Comparison of ENCODE assay signal across 16 cellular contexts in genomic region chr7:24910551-24911212, GRCh38.
DNase-seq lines count a peak whose midpoint lies in the region; ATAC-seq, FAIRE-seq and TF ChIP-seq lines count a peak whose summit lies in the region.
"Had no signal": no experiment of that assay in that cellular context is flagged by ENCODE, and none has a peak within 500 bp of the region (broad histone marks: within the 10 kb centered on the region; RNA-seq: fewer than 3 reads in every experiment).

No MANE protein-coding gene starts in this region.

- FAIRE-seq in small intestine (lab: Jason Lieb, UNC): no peak
- FAIRE-seq: GM12891 had no signal

- CTCF ChIA-PET in activated CD8-positive, alpha-beta T cell treated with anti-CD3 and anti-CD28 coated beads for 36 hours (lab: Charles Lee): interaction anchor here (1.2 to 2.3 kb wide), 7 partner anchors 10 to 188 kb away, joined by 4 to 8 read pairs (median 6); no protein-coding TSS in a partner anchor

- intact Hi-C loops in activated CD8-positive, alpha-beta T cell treated with anti-CD3 and anti-CD28 coated beads for 36 hours (cut with micrococcal nuclease): loop anchor here (5.0 kb wide), 1 partner anchor 57 kb away; no protein-coding TSS in a partner anchor

- H3K36me3 ChIP-seq in small intestine (ENCODE audit: control insufficient read depth in 2 of 2, insufficient read depth in 2 of 2, low read length in 2 of 2): no peaks in the 10 kb centered on the region

- H3K4me3 ChIP-seq in Jurkat, Clone E6-1 (ENCODE audit: low read length): peak overlapping the region; percentile 29
- H3K4me3 ChIP-seq in small intestine (ENCODE audit: low read depth in 1 of 2, low read length in 2 of 2): no peak overlapping the region
- H3K4me3 ChIP-seq: GM23248, lung had no signal

- no peaks in the 10 kb centered on the region for H3K27me3 Mint-ChIP-seq in T-helper 1 cell treated with Interleukin-12 subunit alpha and Interleukin-12 subunit beta and Interleukin-4 antibody, amounts not matched to agents 30 μg/mL and 1 μg/mL, for 36 hours (ENCODE audit: low read depth)
- H3K27me3 Mint-ChIP-seq in activated CD8-positive, alpha-beta T cell treated with anti-CD3 and anti-CD28 coated beads for 36 hours: no peaks in the 10 kb centered on the region
- no peaks in the 10 kb centered on the region for H3K27me3 Mint-ChIP-seq in naive thymus-derived CD8-positive, alpha-beta T cell

- H3K9me3 Mint-ChIP-seq in T-helper 1 cell treated with Interleukin-12 subunit alpha and Interleukin-12 subunit beta and Interleukin-4 antibody, amounts not matched to agents 30 μg/mL and 1 μg/mL, for 36 hours: no peaks in the 10 kb centered on the region
- H3K9me3 Mint-ChIP-seq in activated CD8-positive, alpha-beta T cell treated with anti-CD3 and anti-CD28 coated beads for 36 hours: no peaks in the 10 kb centered on the region
- H3K9me3 Mint-ChIP-seq in naive thymus-derived CD8-positive, alpha-beta T cell: no peaks in the 10 kb centered on the region

- TF ChIP-seq CTCF in activated CD8-positive, alpha-beta T cell treated with anti-CD3 and anti-CD28 coated beads for 36 hours (IDR thresholded peaks at IDR 0.05): no peak

- H3K27ac Mint-ChIP-seq in T-helper 1 cell treated with Interleukin-12 subunit alpha and Interleukin-12 subunit beta and Interleukin-4 antibody, amounts not matched to agents 30 μg/mL and 1 μg/mL, for 36 hours: peak overlapping the region; percentile 96
- peak overlapping the region; percentile 96 for H3K27ac Mint-ChIP-seq in activated CD8-positive, alpha-beta T cell treated with anti-CD3 and anti-CD28 coated beads for 36 hours
- H3K27ac Mint-ChIP-seq in naive thymus-derived CD8-positive, alpha-beta T cell: peak overlapping the region in 8 of 10 donors; percentile 13 to 79 (median 40)

- WGBS in small intestine, 3 donors: 70 to 90% (median 82%) methylated on average over 4 of the region's 4 CpGs

- H3K36me3 Mint-ChIP-seq in T-helper 1 cell treated with Interleukin-12 subunit alpha and Interleukin-12 subunit beta and Interleukin-4 antibody, amounts not matched to agents 30 μg/mL and 1 μg/mL, for 36 hours (ENCODE audit: low read depth): peaks cover 24% of the 10 kb centered on the region
- peaks cover 25% of the 10 kb centered on the region for H3K36me3 Mint-ChIP-seq in activated CD8-positive, alpha-beta T cell treated with anti-CD3 and anti-CD28 coated beads for 36 hours (ENCODE audit: low read depth)
- H3K36me3 Mint-ChIP-seq in naive thymus-derived CD8-positive, alpha-beta T cell: peaks cover 0 to 2% (median 0%) of the 10 kb centered on the region in 3 donors

- DNase-seq in T-helper 1 cell: no peak
- peak; percentile 73 for DNase-seq in Jurkat, Clone E6-1 (ENCODE audit: low read depth, low spot score)
- DNase-seq in activated CD8-positive, alpha-beta T cell treated with anti-CD3 and anti-CD28 coated beads for 36 hours: no peak
- no peak for DNase-seq in naive thymus-derived CD8-positive, alpha-beta T cell
- DNase-seq in small intestine: no peak
- DNase-seq: activated effector memory CD4-positive, alpha-beta T cell treated with anti-CD3 and anti-CD28 coated beads, Interleukin-2, amount 50 U/mL, for 16 hours; GM23248; NCI-H526 treated with DMSO at 0.1 percent for 48 hours; occipital lobe had no signal

- H3K4me1 Mint-ChIP-seq in T-helper 1 cell treated with Interleukin-12 subunit alpha and Interleukin-12 subunit beta and Interleukin-4 antibody, amounts not matched to agents 30 μg/mL and 1 μg/mL, for 36 hours (ENCODE audit: low read depth): peaks cover 50% of the 10 kb centered on the region
- H3K4me1 Mint-ChIP-seq in activated CD8-positive, alpha-beta T cell treated with anti-CD3 and anti-CD28 coated beads for 36 hours (ENCODE audit: low read depth): peaks cover 56% of the 10 kb centered on the region
- H3K4me1 Mint-ChIP-seq in naive thymus-derived CD8-positive, alpha-beta T cell: peaks cover 33 to 54% (median 53%) of the 10 kb centered on the region in 4 donors

- H3K4me1 ChIP-seq in small intestine (ENCODE audit: control insufficient read depth in 2 of 2, insufficient read depth in 1 of 2, low read depth in 1 of 2, low read length in 1 of 2): peaks cover 6 to 23% of the 10 kb centered on the region in 2 donors

- peak overlapping the region; percentile 80 for H3K4me3 Mint-ChIP-seq in T-helper 1 cell treated with Interleukin-12 subunit alpha and Interleukin-12 subunit beta and Interleukin-4 antibody, amounts not matched to agents 30 μg/mL and 1 μg/mL, for 36 hours
- peak overlapping the region; percentile 33 for H3K4me3 Mint-ChIP-seq in activated CD8-positive, alpha-beta T cell treated with anti-CD3 and anti-CD28 coated beads for 36 hours
- H3K4me3 Mint-ChIP-seq in naive thymus-derived CD8-positive, alpha-beta T cell: peak overlapping the region in 9 of 10 donors; percentile 49 to 73 (median 59)

- H3K27ac ChIP-seq in small intestine (ENCODE audit: low read depth in 1 of 2, low read length in 1 of 2): no peak overlapping the region
- H3K27ac ChIP-seq: epithelial cell of prostate, GM23248, VCaP had no signal

- H3K9me3 ChIP-seq in small intestine (ENCODE audit: control insufficient read depth, low read depth): no peaks in the 10 kb centered on the region

- H3K27me3 ChIP-seq in small intestine (ENCODE audit: control insufficient read depth in 2 of 2, insufficient read depth in 2 of 2, low read length in 2 of 2): no peaks in the 10 kb centered on the region

- ATAC-seq in activated CD8-positive, alpha-beta T cell treated with anti-CD3 and anti-CD28 coated beads for 36 hours: no peak
- no peak for ATAC-seq in naive thymus-derived CD8-positive, alpha-beta T cell
- ATAC-seq in HG02588 (IDR thresholded peaks at IDR 0.05; ENCODE audit: unreplicated experiment): no peak
- no peak for ATAC-seq in HG03354 (IDR thresholded peaks at IDR 0.05; ENCODE audit: poor library complexity, severe bottlenecking, unreplicated experiment)

- POLR2A ChIA-PET in activated CD8-positive, alpha-beta T cell treated with anti-CD3 and anti-CD28 coated beads for 36 hours (lab: Charles Lee): interaction anchor here (0.9 to 3.5 kb wide), 9 partner anchors 10 to 214 kb away, joined by 3 to 21 read pairs (median 3); partner anchors contain the start of genes CYCS and OSBPL3
- POLR2A ChIA-PET in naive thymus-derived CD8-positive, alpha-beta T cell (lab: Charles Lee): interaction anchor here (0.6 to 1.3 kb wide), 4 partner anchors 53 to 200 kb away, joined by 3 to 6 read pairs (median 3); partner anchors contain the start of gene OSBPL3

Comparison
In these comparisons a context has a peak if more than half of its experiments do, and no peak if none do; other contexts are left out.
1. H3K27ac Mint-ChIP-seq: peak in every context shown above with its lines; median percentile 96 in T-helper 1 cell treated with Interleukin-12 subunit alpha and Interleukin-12 subunit beta and Interleukin-4 antibody, amounts not matched to agents 30 μg/mL and 1 μg/mL, for 36 hours; 96 in activated CD8-positive, alpha-beta T cell treated with anti-CD3 and anti-CD28 coated beads for 36 hours; 40 in naive thymus-derived CD8-positive, alpha-beta T cell.